26 cellular contexts compared by ENCODE assay signal in genomic region chrX:17679820-17680219, GRCh38. TPM values are rescaled to one million over a fixed set of nuclear protein-coding genes. Genes with fewer than 3 reads are reported as not detected.
A peak's percentile ranks its signal among the peaks of the same experiment; 100 is the strongest.
DNase-seq lines count a peak whose midpoint lies in the region; TF ChIP-seq lines count a peak whose summit lies in the region.
"Had no signal": no experiment of that assay in that cellular context is flagged by ENCODE, and none has a peak within 500 bp of the region (broad histone marks: within the 10 kb centered on the region; RNA-seq: fewer than 3 reads in every experiment).

No MANE protein-coding gene starts in this region.

- no peak overlapping the region for H2AFZ ChIP-seq in osteoblast (ENCODE audit: low read length)

- H3K4me3 ChIP-seq in colonic mucosa: no peak overlapping the region
- no peak overlapping the region for H3K4me3 ChIP-seq in osteoblast (ENCODE audit: insufficient read depth, low read length)
- H3K4me3 ChIP-seq: heart right ventricle, prostate gland, right lobe of liver, SJSA1, thyroid gland had no signal

- no peaks in the 10 kb centered on the region for H3K4me1 ChIP-seq in colonic mucosa
- H3K4me1 ChIP-seq in osteoblast (ENCODE audit: insufficient read depth, low read length): no peaks in the 10 kb centered on the region
- H3K4me1 ChIP-seq: heart right ventricle, prostate gland, right lobe of liver, thyroid gland had no signal

- intact Hi-C loops in colonic mucosa (cut with DNase I): loop anchor here (10.0 kb wide), 2 partner anchors 145 to 855 kb away; no protein-coding TSS in a partner anchor
- intact Hi-C loops in head of caudate nucleus (cut with DNase I): no loop called here

- no peak for TF ChIP-seq CTCF in colonic mucosa (IDR thresholded peaks at IDR 0.05)
- no peak for TF ChIP-seq CTCF in osteoblast (IDR thresholded peaks at IDR 0.05; ENCODE audit: extremely low read depth, low read depth, low read length)

- no peaks in the 10 kb centered on the region for H3K79me2 ChIP-seq in osteoblast (ENCODE audit: insufficient read depth, low read length)

- peak; percentile 42 for DNase-seq in NCI-H510A treated with DMSO at 0.1 percent for 48 hours (lab: John Stamatoyannopoulos, UW)
- no peak for DNase-seq in NCI-H510A (lab: John Stamatoyannopoulos, UW)
- peak; percentile 56 for DNase-seq in NCI-H187 treated with DMSO at 0.1 percent for 48 hours (lab: John Stamatoyannopoulos, UW)
- DNase-seq in colonic mucosa: peak; percentile 45
- DNase-seq in osteoblast (ENCODE audit: insufficient read length, low spot score, missing footprints): no peak
- no peak for DNase-seq in head of caudate nucleus
- DNase-seq in activated gamma-delta T cell (lab: John Stamatoyannopoulos, UW): no peak
- DNase-seq: activated CD4-positive, alpha-beta T cell treated with anti-CD3 and anti-CD28 coated beads for 4 hours; activated T-cell treated with anti-CD3 and anti-CD28 coated beads for 4 hours; foreskin melanocyte; H7; heart right ventricle; KBM-7; NCI-H1436; NCI-H774; right lobe of liver; RPMI8226; stimulated activated CD4-positive, alpha-beta T cell treated with anti-CD3 and anti-CD28 coated beads, Interleukin-12 subunit alpha, Interleukin-12 subunit beta, amount 100 ng/mL, for 4 hours; stimulated activated CD4-positive, alpha-beta T cell treated with anti-CD3 and anti-CD28 coated beads, Interleukin-4, amount 100 ng/mL, for 1 hour; T1000; thyroid gland; WERI-Rb-1 had no signal

- H3K27ac ChIP-seq in colonic mucosa: no peak overlapping the region
- H3K27ac ChIP-seq in osteoblast (ENCODE audit: low read depth, low read length): no peak overlapping the region
- H3K27ac ChIP-seq: C4-2B, heart right ventricle, prostate gland, right lobe of liver, SJSA1, thyroid gland, WERI-Rb-1 had no signal

- H3K4me2 ChIP-seq in osteoblast (ENCODE audit: insufficient read depth, low read length): no peak overlapping the region

- no peaks in the 10 kb centered on the region for H3K9me3 ChIP-seq in colonic mucosa
- no peaks in the 10 kb centered on the region for H3K9me3 ChIP-seq in osteoblast (ENCODE audit: low read depth, low read length)
- H3K9me3 ChIP-seq: heart right ventricle, neutrophil, prostate gland, right lobe of liver, SJSA1, thyroid gland had no signal

- H3K27me3 ChIP-seq in colonic mucosa (no peaks in the 10 kb centered on the region), osteoblast (ENCODE audit: insufficient read depth, low read length) (no peaks in the 10 kb centered on the region)
- H3K27me3 ChIP-seq: neutrophil, right lobe of liver, SJSA1, thyroid gland had no signal

- H4K20me1 ChIP-seq in osteoblast (ENCODE audit: insufficient read depth, low read length): peaks cover 13% of the 10 kb centered on the region

- H3K36me3 ChIP-seq in colonic mucosa (no peaks in the 10 kb centered on the region), osteoblast (ENCODE audit: insufficient read depth, low read length) (no peaks in the 10 kb centered on the region)
- H3K36me3 ChIP-seq: heart right ventricle, neutrophil, prostate gland, right lobe of liver, SJSA1, thyroid gland, WERI-Rb-1 had no signal

- H3K9ac ChIP-seq in colonic mucosa (ENCODE audit: low read depth in 2 of 2, low read length in 2 of 2): no peak overlapping the region

RNA-seq across cellular contexts. Expression of gene SCML1, which starts 57.5 kb away (rescaled TPM):
- 10 to 100 TPM; 11.7 to 21.4 TPM for total RNA-seq in colonic mucosa
- total RNA-seq in osteoblast: 12.3 and 12.7 TPM in 2 replicates

Comparison
In these comparisons a context has a peak if more than half of its experiments do, and no peak if none do; other contexts are left out.
1. DNase-seq: peak in NCI-H510A treated with DMSO at 0.1 percent for 48 hours (single experiment), NCI-H187 treated with DMSO at 0.1 percent for 48 hours (single experiment) and colonic mucosa (single experiment); none in NCI-H510A (single experiment), osteoblast (single experiment), head of caudate nucleus (0 of 42) and activated gamma-delta T cell (single experiment).